8 cellular contexts compared by ENCODE assay signal in genomic region chr4:184534511-184535391, GRCh38.
DNase-seq lines count a peak whose midpoint lies in the region; ATAC-seq, FAIRE-seq and TF ChIP-seq lines count a peak whose summit lies in the region.

No MANE protein-coding gene starts in this region.

- peaks cover 31 to 41% (median 38%) of the 10 kb centered on the region in 4 donors for H3K4me1 ChIP-seq in esophagus muscularis mucosa
- H3K4me1 ChIP-seq in small intestine (ENCODE audit: control insufficient read depth in 2 of 2, insufficient read depth in 1 of 2, low read depth in 1 of 2, low read length in 1 of 2): peaks cover 2 to 3% of the 10 kb centered on the region in 2 donors
- H3K4me1 ChIP-seq in H9 (ENCODE audit: insufficient read depth, low read length): no peaks in the 10 kb centered on the region

- H3K36me3 ChIP-seq in esophagus muscularis mucosa (no peaks in the 10 kb centered on the region), small intestine (ENCODE audit: control insufficient read depth in 2 of 2, insufficient read depth in 2 of 2, low read length in 2 of 2) (no peaks in the 10 kb centered on the region)

- WGBS in esophagus muscularis mucosa: 67% methylated on average over 5 of the region's 5 CpGs
- 51 to 76% (median 65%) methylated on average over 5 of the region's 5 CpGs for WGBS in small intestine, 3 donors
- no CpG with 5 or more reads among the region's 5 CpGs for WGBS in H9 (ENCODE audit: extremely low coverage, insufficient read length, low lambda C conversion rate)

- FAIRE-seq in RCC 7860 (lab: Jason Lieb, UNC) (no peak), small intestine (lab: Jason Lieb, UNC) (no peak)

- no peak overlapping the region for H3K9ac ChIP-seq in H9 (ENCODE audit: extremely low read depth, insufficient read length, low read length)

- H3K79me2 ChIP-seq in H9 (ENCODE audit: insufficient read depth, low read length): no peaks in the 10 kb centered on the region

- no peak overlapping the region for H3K14ac ChIP-seq in H9 (ENCODE audit: insufficient read depth, low read length)

- no peak overlapping the region for H2BK5ac ChIP-seq in H9 (ENCODE audit: insufficient read length, low read length)

- ATAC-seq in HG02885 (IDR thresholded peaks at IDR 0.05; ENCODE audit: poor library complexity, unreplicated experiment) (peak; percentile 60), HG02840 (IDR thresholded peaks at IDR 0.05; ENCODE audit: low FRiP score, unreplicated experiment) (no peak)

- no peaks in the 10 kb centered on the region for H4K20me1 ChIP-seq in H9 (ENCODE audit: control insufficient read depth, insufficient read depth, insufficient read length)

- H3T11ph ChIP-seq in H9 (ENCODE audit: low read length): no peak overlapping the region

- POLR2A ChIA-PET in activated CD4-positive, alpha-beta T cell treated with anti-CD3 and anti-CD28 coated beads, Interleukin-2, amount 10 ng/mL, durations not matched to agents 7 days and 5 days (lab: Charles Lee): interaction anchor here (0.7 to 1.0 kb wide), 4 partner anchors 13 to 252 kb away, joined by 3 to 4 read pairs (median 3); partner anchors contain the start of gene IRF2

- peaks cover 53% of the 10 kb centered on the region for H3K4me1 Mint-ChIP-seq in activated CD4-positive, alpha-beta T cell treated with anti-CD3 and anti-CD28 coated beads, Interleukin-2, amount 10 ng/mL, durations not matched to agents 7 days and 5 days
- peaks cover 21% of the 10 kb centered on the region in 2 experiments for H3K4me1 Mint-ChIP-seq in H9

- H3K27ac ChIP-seq in esophagus muscularis mucosa (replicated peaks in 1 of 4): peak overlapping the region; percentile 63 to 94 (median 92)
- H3K27ac ChIP-seq in small intestine (ENCODE audit: low read depth in 1 of 2, low read length in 1 of 2): peak overlapping the region; percentile 8 to 75
- no peak overlapping the region for H3K27ac ChIP-seq in H9 (ENCODE audit: insufficient read length, low read depth, low read length)

- H3K4ac ChIP-seq in H9 (ENCODE audit: low read depth, low read length): no peak overlapping the region

- H3K23me2 ChIP-seq in H9 (ENCODE audit: insufficient read length, low read depth, low read length, poor library complexity, severe bottlenecking): peaks cover 4% of the 10 kb centered on the region

- no peak for TF ChIP-seq EP300 in esophagus muscularis mucosa (IDR thresholded peaks at IDR 0.05)

- H3K18ac ChIP-seq in H9 (ENCODE audit: insufficient read length, low read depth, low read length): no peak overlapping the region

- no peaks in the 10 kb centered on the region for H3K79me1 ChIP-seq in H9 (ENCODE audit: insufficient read depth, low read depth, low read length, poor library complexity, severe bottlenecking)

- TF ChIP-seq CTCF in esophagus muscularis mucosa (IDR thresholded peaks at IDR 0.05) (no peak), H9 (conservative IDR thresholded peaks at IDR 0.05) (no peak)

- no peak overlapping the region for H4K91ac ChIP-seq in H9 (ENCODE audit: insufficient read length, low read depth, low read length)

- H3K4me3 Mint-ChIP-seq in activated CD4-positive, alpha-beta T cell treated with anti-CD3 and anti-CD28 coated beads, Interleukin-2, amount 10 ng/mL, durations not matched to agents 7 days and 5 days: peak overlapping the region; percentile 67
- no peak overlapping the region for H3K4me3 Mint-ChIP-seq in H9

- peaks cover 2% of the 10 kb centered on the region for H3K9me3 Mint-ChIP-seq in activated CD4-positive, alpha-beta T cell treated with anti-CD3 and anti-CD28 coated beads, Interleukin-2, amount 10 ng/mL, durations not matched to agents 7 days and 5 days
- no peaks in the 10 kb centered on the region for H3K9me3 Mint-ChIP-seq in H9

- no peak overlapping the region for H3K56ac ChIP-seq in H9 (ENCODE audit: insufficient read length, low read depth, low read length)

- H2BK12ac ChIP-seq in H9 (ENCODE audit: insufficient read length, low read depth, low read length): no peak overlapping the region

- H3K27me3 Mint-ChIP-seq in activated CD4-positive, alpha-beta T cell treated with anti-CD3 and anti-CD28 coated beads, Interleukin-2, amount 10 ng/mL, durations not matched to agents 7 days and 5 days: no peaks in the 10 kb centered on the region
- no peaks in the 10 kb centered on the region for H3K27me3 Mint-ChIP-seq in H9 (ENCODE audit: low read depth)

- no peak overlapping the region for H4K8ac ChIP-seq in H9 (replicated peaks; ENCODE audit: insufficient read length, low read depth, low read length)

- H3K36me3 Mint-ChIP-seq in activated CD4-positive, alpha-beta T cell treated with anti-CD3 and anti-CD28 coated beads, Interleukin-2, amount 10 ng/mL, durations not matched to agents 7 days and 5 days (ENCODE audit: low read depth): peaks cover 6% of the 10 kb centered on the region
- H3K36me3 Mint-ChIP-seq in H9 (ENCODE audit: insufficient read depth in 1 of 3, low read depth in 3 of 3): peaks cover 0 to 2% (median 0%) of the 10 kb centered on the region in 3 experiments; a peak in 2 of 7 replicates

- intact Hi-C loops in esophagus muscularis mucosa (cut with DNase I): loop anchor here (5.0 kb wide), 4 partner anchors 113 to 247 kb away; partner anchors contain the start of genes CASP3 and PRIMPOL

- no peak overlapping the region for H3K23ac ChIP-seq in H9 (ENCODE audit: insufficient read length, low read depth, low read length)

- peak overlapping the region; percentile 93 for H3K27ac Mint-ChIP-seq in activated CD4-positive, alpha-beta T cell treated with anti-CD3 and anti-CD28 coated beads, Interleukin-2, amount 10 ng/mL, durations not matched to agents 7 days and 5 days
- H3K27ac Mint-ChIP-seq in H9: no peak overlapping the region; a peak in 1 of 7 replicates

- CTCF ChIA-PET in activated CD4-positive, alpha-beta T cell treated with anti-CD3 and anti-CD28 coated beads, Interleukin-2, amount 10 ng/mL, durations not matched to agents 7 days and 5 days (lab: Charles Lee): interaction anchor here (1.5 to 7.4 kb wide), 3 partner anchors 20 to 271 kb away, joined by 3 to 44 read pairs (median 9); no protein-coding TSS in a partner anchor

- H3K4me2 ChIP-seq in H9 (ENCODE audit: insufficient read depth, insufficient read length, low read length): no peak overlapping the region

- no peak overlapping the region for H4K5ac ChIP-seq in H9 (ENCODE audit: insufficient read length, low read depth, low read length)

- H2AK5ac ChIP-seq in H9 (ENCODE audit: insufficient read length, low read length): no peak overlapping the region

- H2BK20ac ChIP-seq in H9 (ENCODE audit: low read depth, low read length, poor library complexity, severe bottlenecking): no peak overlapping the region

- H2AFZ ChIP-seq in H9 (ENCODE audit: low read length): no peak overlapping the region

- H3K4me3 ChIP-seq in esophagus muscularis mucosa: peak overlapping the region in 1 of 4 donors; percentile 6
- no peak overlapping the region for H3K4me3 ChIP-seq in small intestine (ENCODE audit: low read depth in 1 of 2, low read length in 2 of 2)

- peak; percentile 49 for DNase-seq in activated CD4-positive, alpha-beta T cell treated with anti-CD3 and anti-CD28 coated beads, Interleukin-2, amount 10 ng/mL, durations not matched to agents 7 days and 5 days
- no peak for DNase-seq in activated CD4-positive, alpha-beta T cell treated with anti-CD3 and anti-CD28 coated beads for 4 hours
- DNase-seq in RCC 7860 (ENCODE audit: low spot score): peak; percentile 4
- peak; percentile 50 for DNase-seq in esophagus muscularis mucosa (ENCODE audit: extremely low spot score)
- DNase-seq in small intestine: peak; percentile 37
- no peak for DNase-seq in H9

- H3K27me3 ChIP-seq in esophagus muscularis mucosa (no peaks in the 10 kb centered on the region), small intestine (ENCODE audit: control insufficient read depth in 2 of 2, insufficient read depth in 2 of 2, low read length in 2 of 2) (no peaks in the 10 kb centered on the region), H9 (ENCODE audit: insufficient read depth, low read length) (no peaks in the 10 kb centered on the region)

- H3K9me3 ChIP-seq in esophagus muscularis mucosa (no peaks in the 10 kb centered on the region), small intestine (ENCODE audit: control insufficient read depth, low read depth) (no peaks in the 10 kb centered on the region), H9 (ENCODE audit: control insufficient read depth, low read depth, low read length) (no peaks in the 10 kb centered on the region)

- no peak overlapping the region for H2BK15ac ChIP-seq in H9 (ENCODE audit: low read depth, low read length)

- TF ChIP-seq POLR2A in esophagus muscularis mucosa (IDR thresholded peaks at IDR 0.05; ENCODE audit: low read depth): no peak

- no peak overlapping the region for H2BK120ac ChIP-seq in H9 (ENCODE audit: low read depth, low read length, poor library complexity, severe bottlenecking)

Comparison
In these comparisons a context has a peak if more than half of its experiments do, and no peak if none do; other contexts are left out.
1. DNase-seq: peak in activated CD4-positive, alpha-beta T cell treated with anti-CD3 and anti-CD28 coated beads, Interleukin-2, amount 10 ng/mL, durations not matched to agents 7 days and 5 days (single experiment), RCC 7860 (single experiment), esophagus muscularis mucosa (single experiment) and small intestine (single experiment); none in activated CD4-positive, alpha-beta T cell treated with anti-CD3 and anti-CD28 coated beads for 4 hours (0 of 2) and H9 (single experiment).